Comparison of ENCODE assay signal across 8 cellular contexts in the genomic region with DNA sequence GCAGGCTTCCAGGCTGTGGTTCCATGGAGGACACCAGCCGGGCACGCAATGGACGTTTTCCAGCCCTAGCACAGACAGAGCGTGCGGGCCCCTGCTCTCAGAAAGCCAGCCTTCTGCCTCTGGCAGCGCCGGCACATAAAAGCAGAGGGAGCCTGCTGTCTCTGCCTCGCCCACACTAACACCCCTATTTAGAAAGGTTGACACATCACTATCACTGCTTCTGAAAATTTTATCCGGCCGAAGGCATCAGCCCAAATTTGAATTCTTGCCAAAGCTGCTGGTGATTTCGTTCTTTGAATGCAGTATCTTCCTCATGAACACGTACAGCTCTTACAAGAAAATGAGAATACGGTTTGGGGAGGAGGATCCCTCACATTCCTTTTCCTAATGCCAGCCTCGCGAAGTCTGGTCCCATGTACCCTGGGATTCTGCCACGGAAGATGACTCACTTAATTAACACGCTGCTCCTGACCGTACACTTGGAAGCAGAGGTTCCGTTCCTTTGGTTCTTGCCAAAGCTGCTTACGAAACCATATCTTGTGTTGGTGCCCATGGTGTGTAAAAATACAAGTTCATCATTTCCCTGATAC. TPM values are rescaled to one million over a fixed set of nuclear protein-coding genes. Genes with fewer than 3 reads are reported as not detected.
DNase-seq lines count a peak whose midpoint lies in the region; ATAC-seq lines count a peak whose summit lies in the region.

No MANE protein-coding gene starts in this region.

- WGBS in mesendoderm (ENCODE audit: extremely low coverage, insufficient coverage, low lambda C conversion rate), result no CpG with 5 or more reads among the region's 20 CpGs

- peak overlapping the region; percentile 91 to 92 for H3K4me3 Mint-ChIP-seq in stimulated activated naive B cell treated with anti-CD40 and anti-IgM and Interleukin-4, amounts not matched to agents 10 μg/mL and 1 μg/mL and 100 μg/mL, for 72 hours

- no peak overlapping the region for H4K5ac ChIP-seq in mesendoderm (ENCODE audit: low read length)

- H3K36me3 ChIP-seq in mesendoderm (ENCODE audit: control insufficient read depth, insufficient read depth, low read length), result no peaks in the 10 kb centered on the region

- H3K9ac ChIP-seq in mesendoderm (ENCODE audit: low read length), result no peak overlapping the region

- no peak overlapping the region for H2BK120ac ChIP-seq in mesendoderm (ENCODE audit: low read depth, low read length)

- H3K4me2 ChIP-seq in mesendoderm (ENCODE audit: low read length), result no peak overlapping the region

- H3K18ac ChIP-seq in mesendoderm (ENCODE audit: low read length), result no peak overlapping the region

- peaks cover 7% of the 10 kb centered on the region for H3K27me3 ChIP-seq in mesendoderm (ENCODE audit: insufficient read depth, low read length, poor library complexity)

- no peak overlapping the region for H3K23ac ChIP-seq in mesendoderm (ENCODE audit: low read length)

- H3K4me3 ChIP-seq in mesendoderm (ENCODE audit: low read length), result no peak overlapping the region

- H3K79me1 ChIP-seq in mesendoderm (ENCODE audit: low read length), result peaks cover 11% of the 10 kb centered on the region

- H3K9me3 Mint-ChIP-seq in stimulated activated naive B cell treated with anti-CD40 and anti-IgM and Interleukin-4, amounts not matched to agents 10 μg/mL and 1 μg/mL and 100 μg/mL, for 72 hours, result no peaks in the 10 kb centered on the region

- no peak overlapping the region for H3K4ac ChIP-seq in mesendoderm (ENCODE audit: low read depth, low read length)

- H4K8ac ChIP-seq in mesendoderm (ENCODE audit: low read depth, low read length), result no peak overlapping the region

- H3K27ac ChIP-seq in caudate nucleus (ENCODE audit: low read depth, low read length) (peak overlapping the region; percentile 87), mesendoderm (ENCODE audit: low read depth, low read length) (no peak overlapping the region)

- no peak for ATAC-seq in stimulated activated naive B cell treated with anti-CD40 and anti-IgM and Interleukin-4, amounts not matched to agents 10 μg/mL and 1 μg/mL and 100 μg/mL, for 72 hours (replicated peaks)
- ATAC-seq in GM21529 (IDR thresholded peaks at IDR 0.05; ENCODE audit: unreplicated experiment) (no peak), GM18907 (IDR thresholded peaks at IDR 0.05; ENCODE audit: unreplicated experiment) (no peak)

- no peak overlapping the region for H2BK5ac ChIP-seq in mesendoderm (ENCODE audit: low read length)

- DNase-seq in ELR (ENCODE audit: low read depth) (peak; percentile 92), NCI-H446 treated with DMSO at 0.1 percent for 48 hours (lab: John Stamatoyannopoulos, UW) (peak; percentile 69), caudate nucleus (lab: John Stamatoyannopoulos, UW) (peak in 45 of 61 donors; percentile 10 to 87 (median 44)), kidney tubule cell (ENCODE audit: low spot score) (peak; percentile 91), mesendoderm (no peak)
- DNase-seq in stimulated activated naive B cell treated with anti-CD40 and anti-IgM and Interleukin-4, amounts not matched to agents 10 μg/mL and 1 μg/mL and 100 μg/mL, for 72 hours, result no peak

- H3K4me1 Mint-ChIP-seq in stimulated activated naive B cell treated with anti-CD40 and anti-IgM and Interleukin-4, amounts not matched to agents 10 μg/mL and 1 μg/mL and 100 μg/mL, for 72 hours, result peaks cover 23 to 40% of the 10 kb centered on the region in 2 donors

- H3K79me2 ChIP-seq in mesendoderm (ENCODE audit: control insufficient read depth, insufficient read depth, low read length), result peaks cover 17% of the 10 kb centered on the region

- no peak overlapping the region for H2BK15ac ChIP-seq in mesendoderm (replicated peaks; ENCODE audit: low read depth)

- peaks cover 5 to 19% of the 10 kb centered on the region in 2 donors for H3K36me3 Mint-ChIP-seq in stimulated activated naive B cell treated with anti-CD40 and anti-IgM and Interleukin-4, amounts not matched to agents 10 μg/mL and 1 μg/mL and 100 μg/mL, for 72 hours

- no peak overlapping the region for H3K56ac ChIP-seq in mesendoderm (ENCODE audit: low read length)

- peak overlapping the region; percentile 42 for H3K27ac Mint-ChIP-seq in stimulated activated naive B cell treated with anti-CD40 and anti-IgM and Interleukin-4, amounts not matched to agents 10 μg/mL and 1 μg/mL and 100 μg/mL, for 72 hours

- H3K4me1 ChIP-seq in mesendoderm (ENCODE audit: control insufficient read depth, low read depth, low read length), result no peaks in the 10 kb centered on the region

- no peak overlapping the region for H2AK5ac ChIP-seq in mesendoderm (ENCODE audit: low read length)

- H3K27me3 Mint-ChIP-seq in stimulated activated naive B cell treated with anti-CD40 and anti-IgM and Interleukin-4, amounts not matched to agents 10 μg/mL and 1 μg/mL and 100 μg/mL, for 72 hours, result peaks cover 6 to 13% of the 10 kb centered on the region in 2 donors

RNA-seq across cellular contexts. Expression of a gene that starts 1.3 kb away (rescaled TPM):
- 14.0 TPM for polyA plus RNA-seq in mesendoderm (2013, experiment 1 of 2)
- polyA plus RNA-seq in mesendoderm (2013, experiment 2 of 2), result 14.5 TPM

RNA-seq across cellular contexts. Expression of a gene that starts 22.4 kb away (rescaled TPM):
- polyA plus RNA-seq in mesendoderm (2013, experiment 1 of 2), result 10.0 TPM
- 9.9 TPM for polyA plus RNA-seq in mesendoderm (2013, experiment 2 of 2)

RNA-seq across cellular contexts. Expression of a gene that starts 27.1 kb away (rescaled TPM):
- polyA plus RNA-seq in mesendoderm (2013, experiment 1 of 2), result 248 TPM
- polyA plus RNA-seq in mesendoderm (2013, experiment 2 of 2), result 246 TPM

RNA-seq across cellular contexts. Expression of a gene that starts 42.4 kb away (rescaled TPM):
- 41.6 TPM for polyA plus RNA-seq in mesendoderm (2013, experiment 1 of 2)
- polyA plus RNA-seq in mesendoderm (2013, experiment 2 of 2), result 46.4 TPM

RNA-seq across cellular contexts. Expression of a gene that starts 53.8 kb away (rescaled TPM):
- polyA plus RNA-seq in mesendoderm (2013, experiment 1 of 2), result 85.5 TPM
- polyA plus RNA-seq in mesendoderm (2013, experiment 2 of 2), result 86.9 TPM

Comparison
In these comparisons a context has a peak if more than half of its experiments do, and no peak if none do; other contexts are left out.
1. DNase-seq: peak in ELR (single experiment), NCI-H446 treated with DMSO at 0.1 percent for 48 hours (single experiment), caudate nucleus (45 of 61) and kidney tubule cell (single experiment); none in stimulated activated naive B cell treated with anti-CD40 and anti-IgM and Interleukin-4, amounts not matched to agents 10 μg/mL and 1 μg/mL and 100 μg/mL, for 72 hours (single experiment) and mesendoderm (single experiment).